In the genomic region with DNA sequence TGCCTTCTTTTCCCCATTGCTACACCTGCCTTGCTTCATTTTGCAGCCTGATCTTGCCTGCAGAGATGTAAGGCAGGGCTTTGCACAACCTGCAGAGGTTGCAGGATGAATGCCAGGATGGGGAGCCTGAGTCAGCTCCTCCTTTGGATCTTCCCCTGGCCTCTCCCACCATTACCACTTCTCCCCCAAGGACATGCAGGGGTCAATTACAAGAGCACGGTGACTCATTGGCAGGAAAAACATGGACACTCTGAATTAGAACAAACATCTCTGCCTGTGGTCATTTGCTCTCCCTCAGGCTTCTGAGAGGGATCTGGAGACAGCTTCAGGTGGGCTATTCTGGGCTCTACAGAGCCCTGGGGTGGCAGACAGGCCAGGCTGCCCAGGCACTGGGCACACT, we compare ENCODE assay signal across 1 cellular context.
TF ChIP-seq lines count a peak whose summit lies in the region.

No MANE protein-coding gene starts in this region.

TF ChIP-seq in endothelial cell of umbilical vein, 7 proteins besides CTCF, POLR2A, EP300 and RAD21:
- no peak for TF ChIP-seq MYC (IDR thresholded peaks at IDR 0.05; ENCODE audit: low read depth, low read length)
- TF ChIP-seq MAX (IDR thresholded peaks at IDR 0.05; ENCODE audit: insufficient read depth, insufficient read length): no peak
- TF ChIP-seq GATA2 (IDR thresholded peaks at IDR 0.05; ENCODE audit: insufficient read depth, insufficient read length, low read depth, low read length): no peak
- peak; percentile 15 for TF ChIP-seq JUN (IDR thresholded peaks at IDR 0.05; ENCODE audit: borderline replicate concordance, insufficient read depth, insufficient read length, low read depth)
- peak; percentile 83 for TF ChIP-seq FOS (IDR thresholded peaks at IDR 0.05; ENCODE audit: borderline replicate concordance, insufficient read depth, low read length)
- TF ChIP-seq POLR2AphosphoS5 (IDR thresholded peaks at IDR 0.05; ENCODE audit: insufficient read depth, low read depth, low read length): no peak
- TF ChIP-seq EZH2 (IDR thresholded peaks at IDR 0.05; ENCODE audit: borderline replicate concordance, low read depth, low read length, severe bottlenecking): no peak
